Comparison of ENCODE assay signal across 21 cellular contexts in genomic region chr15:84956199-84956598, GRCh38.
"Had no signal": no experiment of that assay in that cellular context is flagged by ENCODE, and none has a peak within 500 bp of the region (broad histone marks: within the 10 kb centered on the region; RNA-seq: fewer than 3 reads in every experiment).

No MANE protein-coding gene starts in this region.

- H3K36me3 Mint-ChIP-seq: naive B cell had no signal

- H3K4me3 Mint-ChIP-seq: effector memory CD8-positive, alpha-beta T cell; stimulated activated effector memory CD8-positive, alpha-beta T cell treated with anti-CD3 and anti-CD28 coated beads, Interleukin-12 subunit alpha, Interleukin-12 subunit beta, amount 100 ng/mL, for 72 hours; stimulated activated naive CD8-positive, alpha-beta T cell treated with anti-CD3 and anti-CD28 coated beads, Interleukin-15, Interleukin-2, amounts not matched to agents 100 ng/mL and 50 ng/mL, for 24 hours had no signal

- H3K36me3 ChIP-seq: heart left ventricle, pancreas, tibial nerve, upper lobe of right lung, vagina had no signal

- H3K9me3 Mint-ChIP-seq: dendritic cell treated with granulocyte-macrophage colony-stimulating factor and Interleukin-4, amounts not matched to agents 40 ng/mL and 50 ng/mL, for 4 days; effector memory CD8-positive, alpha-beta T cell; naive B cell; stimulated activated effector memory CD8-positive, alpha-beta T cell treated with anti-CD3 and anti-CD28 coated beads, Interleukin-12 subunit alpha, Interleukin-12 subunit beta, amount 100 ng/mL, for 72 hours; stimulated activated naive CD8-positive, alpha-beta T cell treated with anti-CD3 and anti-CD28 coated beads, Interleukin-15, Interleukin-2, amounts not matched to agents 100 ng/mL and 50 ng/mL, for 24 hours had no signal

- H3K4me3 ChIP-seq: testis had no signal

- DNase-seq: effector memory CD8-positive, alpha-beta T cell; erythroblast; foreskin melanocyte; heart left ventricle; hippocampal formation; kidney glomerular epithelial cell; mesendoderm; naive B cell; occipital lobe; pancreas; right cardiac atrium; stimulated activated CD4-positive, alpha-beta T cell treated with anti-CD3 and anti-CD28 coated beads, Interleukin-2, amount 100 ng/mL, for 48 hours; testis; upper lobe of right lung had no signal

- H3K27me3 ChIP-seq: heart left ventricle, pancreas, testis, tibial nerve, upper lobe of right lung, vagina had no signal

- H3K9me3 ChIP-seq: heart left ventricle, pancreas, testis, tibial nerve, upper lobe of right lung, vagina had no signal

- H3K27ac ChIP-seq: pancreas, testis, upper lobe of right lung, vagina had no signal

- FAIRE-seq: pancreas had no signal

- H3K4me1 ChIP-seq: pancreas, testis had no signal

- H3K27ac Mint-ChIP-seq: dendritic cell treated with granulocyte-macrophage colony-stimulating factor and Interleukin-4, amounts not matched to agents 40 ng/mL and 50 ng/mL, for 4 days; effector memory CD8-positive, alpha-beta T cell; nephron; progenitor cell of endocrine pancreas; stimulated activated effector memory CD8-positive, alpha-beta T cell treated with anti-CD3 and anti-CD28 coated beads, Interleukin-12 subunit alpha, Interleukin-12 subunit beta, amount 100 ng/mL, for 72 hours; stimulated activated naive CD8-positive, alpha-beta T cell treated with anti-CD3 and anti-CD28 coated beads, Interleukin-15, Interleukin-2, amounts not matched to agents 100 ng/mL and 50 ng/mL, for 24 hours had no signal
